In the genomic region with DNA sequence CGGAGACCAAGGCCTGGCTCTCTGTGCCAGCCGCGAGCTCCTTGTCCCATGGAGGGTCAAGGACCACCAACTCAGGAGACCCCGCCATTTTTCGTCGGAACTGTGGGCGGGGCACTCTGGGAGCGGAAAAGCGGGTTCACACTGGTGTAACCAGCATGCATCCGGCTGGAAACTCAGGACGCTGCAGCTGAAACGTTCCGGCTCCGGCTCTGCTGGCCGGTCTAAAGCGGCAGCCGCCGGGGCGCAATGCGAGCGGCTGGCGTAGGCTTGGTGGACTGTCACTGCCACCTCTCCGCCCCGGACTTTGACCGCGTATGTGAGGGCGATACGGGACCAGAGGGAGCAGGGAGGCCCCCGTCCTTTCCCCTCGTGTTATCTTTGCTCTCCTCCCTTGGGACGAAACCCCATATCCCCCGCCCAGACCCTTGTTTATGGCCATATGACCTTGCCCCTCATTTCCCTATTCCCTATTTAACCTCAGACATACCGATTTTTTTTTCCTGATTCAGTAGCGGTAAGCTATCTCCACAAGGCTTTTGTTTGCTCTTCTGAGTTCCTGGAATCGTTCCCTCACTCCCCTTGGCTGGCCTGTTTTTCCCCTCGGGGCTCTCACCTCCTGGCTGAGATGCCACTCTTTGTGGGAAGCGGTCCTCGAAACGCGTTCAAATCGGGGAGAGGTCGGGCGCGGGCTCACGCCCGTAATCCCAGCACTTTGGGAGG, we compare ENCODE assay signal across 8 cellular contexts. TPM values are rescaled to one million over a fixed set of nuclear protein-coding genes. Genes with fewer than 3 reads are reported as not detected.
A peak's percentile ranks its signal among the peaks of the same experiment; 100 is the strongest.
DNase-seq lines count a peak whose midpoint lies in the region; ATAC-seq and TF ChIP-seq lines count a peak whose summit lies in the region.

A gene with protein sequence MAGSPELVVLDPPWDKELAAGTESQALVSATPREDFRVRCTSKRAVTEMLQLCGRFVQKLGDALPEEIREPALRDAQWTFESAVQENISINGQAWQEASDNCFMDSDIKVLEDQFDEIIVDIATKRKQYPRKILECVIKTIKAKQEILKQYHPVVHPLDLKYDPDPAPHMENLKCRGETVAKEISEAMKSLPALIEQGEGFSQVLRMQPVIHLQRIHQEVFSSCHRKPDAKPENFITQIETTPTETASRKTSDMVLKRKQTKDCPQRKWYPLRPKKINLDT (minus strand): TSS at position 102 of the 720 bp plus-strand sequence. CDS start 14 bp downstream, at position 88.
A gene with protein sequence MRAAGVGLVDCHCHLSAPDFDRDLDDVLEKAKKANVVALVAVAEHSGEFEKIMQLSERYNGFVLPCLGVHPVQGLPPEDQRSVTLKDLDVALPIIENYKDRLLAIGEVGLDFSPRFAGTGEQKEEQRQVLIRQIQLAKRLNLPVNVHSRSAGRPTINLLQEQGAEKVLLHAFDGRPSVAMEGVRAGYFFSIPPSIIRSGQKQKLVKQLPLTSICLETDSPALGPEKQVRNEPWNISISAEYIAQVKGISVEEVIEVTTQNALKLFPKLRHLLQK (plus strand): TSS at position 219 of the 720 bp plus-strand sequence. CDS start 28 bp downstream, at position 247.

- peaks cover 6% of the 10 kb centered on the region for H3K4me1 ChIP-seq in colonic mucosa

- H3K27me3 ChIP-seq in BJ (ENCODE audit: control insufficient read depth, insufficient read depth, low read length) = no peaks in the 10 kb centered on the region
- no peaks in the 10 kb centered on the region for H3K27me3 ChIP-seq in colonic mucosa
- no peaks in the 10 kb centered on the region for H3K27me3 ChIP-seq in layer of hippocampus (ENCODE audit: control insufficient read depth, insufficient read depth, low read length)

- no peaks in the 10 kb centered on the region for H3K9me3 ChIP-seq in colonic mucosa

- intact Hi-C loops in colonic mucosa (cut with DNase I) = no loop called here

- H3K4me3 ChIP-seq in BJ (ENCODE audit: low read depth, low read length) (peak within 1 kb of the TSS; percentile 98), colonic mucosa (peak within 1 kb of the TSS; percentile 91)

- H3K27ac ChIP-seq in colonic mucosa (peak within 1 kb of the TSS; percentile 96), layer of hippocampus (ENCODE audit: low read depth, low read length) (peak within 1 kb of the TSS; percentile 96)

- POLR2A ChIA-PET in BJ (lab: Charles Lee) = no interaction called here

- ATAC-seq in HG03457 (IDR thresholded peaks at IDR 0.05; ENCODE audit: unreplicated experiment) = peak; percentile 56

- CTCF ChIA-PET in BJ (lab: Yijun Ruan, JAX) = interaction anchor here (0.7 to 4.1 kb wide), 7 partner anchors 9 to 203 kb away, joined by 3 to 14 read pairs (median 6); no protein-coding TSS in a partner anchor

- TF ChIP-seq CTCF in BJ (IDR thresholded peaks at IDR 0.05; ENCODE audit: insufficient read depth, low read depth, low read length) = no peak
- TF ChIP-seq CTCF in colonic mucosa (IDR thresholded peaks at IDR 0.05) = no peak

- H3K36me3 ChIP-seq in BJ (ENCODE audit: control insufficient read depth, insufficient read depth, low read length) (no peaks in the 10 kb centered on the region), colonic mucosa (no peaks in the 10 kb centered on the region)

- DNase-seq in BJ (ENCODE audit: low read depth) (peak; percentile 48), GM19240 (ENCODE audit: insufficient read length, low spot score) (peak; percentile 13), NCI-H524 (lab: John Stamatoyannopoulos, UW) (peak; percentile 89 to 92), colonic mucosa (peak; percentile 96)
- peak; percentile 96 for DNase-seq in activated CD4-positive, alpha-beta T cell treated with anti-CD3 and anti-CD28 coated beads for 48 hours
- DNase-seq in stimulated activated CD4-positive, alpha-beta T cell treated with anti-CD3 and anti-CD28 coated beads, Interleukin-1b, Interleukin-23, amount 100 ng/mL, for 24 hours (ENCODE audit: low read depth in 4 of 4, low spot score in 1 of 4) = peak; percentile 87 to 99 (median 88)

- H3K9ac ChIP-seq in colonic mucosa (ENCODE audit: low read depth in 2 of 2, low read length in 2 of 2) = peak within 1 kb of the TSS; percentile 78 to 94

RNA-seq across cellular contexts. Expression of the first gene that starts in this region (rescaled TPM):
- 16.4 and 22.7 TPM in 2 replicates for polyA plus RNA-seq in BJ (2011; rRNA removed)
- polyA minus RNA-seq in BJ (2011; rRNA and poly(A)+ RNA removed) = 6.6 and 8.5 TPM in 2 replicates
- 10 to 100 TPM; 17.1 to 33.9 TPM for total RNA-seq in colonic mucosa

RNA-seq across cellular contexts. Expression of the second gene that starts in this region (rescaled TPM):
- polyA plus RNA-seq in BJ (2011; rRNA removed) = 4.6 and 9.5 TPM in 2 replicates
- polyA minus RNA-seq in BJ (2011; rRNA and poly(A)+ RNA removed) = 3.2 and 3.8 TPM in 2 replicates
- total RNA-seq in colonic mucosa = 1 to 10 TPM; 8.6 to 9.5 TPM

Comparison
In these comparisons a context has a peak if more than half of its experiments do, and no peak if none do; other contexts are left out.
1. Peak in every context shown above with its lines: DNase-seq, ATAC-seq, H3K4me3 ChIP-seq and H3K27ac ChIP-seq.
2. DNase-seq: peak in every context shown above with its lines; median percentile 96 in activated CD4-positive, alpha-beta T cell treated with anti-CD3 and anti-CD28 coated beads for 48 hours; 96 in colonic mucosa; 90 in NCI-H524; 88 in stimulated activated CD4-positive, alpha-beta T cell treated with anti-CD3 and anti-CD28 coated beads, Interleukin-1b, Interleukin-23, amount 100 ng/mL, for 24 hours; 48 in BJ; 13 in GM19240.